8 cellular contexts compared by ENCODE assay signal in the genomic region with DNA sequence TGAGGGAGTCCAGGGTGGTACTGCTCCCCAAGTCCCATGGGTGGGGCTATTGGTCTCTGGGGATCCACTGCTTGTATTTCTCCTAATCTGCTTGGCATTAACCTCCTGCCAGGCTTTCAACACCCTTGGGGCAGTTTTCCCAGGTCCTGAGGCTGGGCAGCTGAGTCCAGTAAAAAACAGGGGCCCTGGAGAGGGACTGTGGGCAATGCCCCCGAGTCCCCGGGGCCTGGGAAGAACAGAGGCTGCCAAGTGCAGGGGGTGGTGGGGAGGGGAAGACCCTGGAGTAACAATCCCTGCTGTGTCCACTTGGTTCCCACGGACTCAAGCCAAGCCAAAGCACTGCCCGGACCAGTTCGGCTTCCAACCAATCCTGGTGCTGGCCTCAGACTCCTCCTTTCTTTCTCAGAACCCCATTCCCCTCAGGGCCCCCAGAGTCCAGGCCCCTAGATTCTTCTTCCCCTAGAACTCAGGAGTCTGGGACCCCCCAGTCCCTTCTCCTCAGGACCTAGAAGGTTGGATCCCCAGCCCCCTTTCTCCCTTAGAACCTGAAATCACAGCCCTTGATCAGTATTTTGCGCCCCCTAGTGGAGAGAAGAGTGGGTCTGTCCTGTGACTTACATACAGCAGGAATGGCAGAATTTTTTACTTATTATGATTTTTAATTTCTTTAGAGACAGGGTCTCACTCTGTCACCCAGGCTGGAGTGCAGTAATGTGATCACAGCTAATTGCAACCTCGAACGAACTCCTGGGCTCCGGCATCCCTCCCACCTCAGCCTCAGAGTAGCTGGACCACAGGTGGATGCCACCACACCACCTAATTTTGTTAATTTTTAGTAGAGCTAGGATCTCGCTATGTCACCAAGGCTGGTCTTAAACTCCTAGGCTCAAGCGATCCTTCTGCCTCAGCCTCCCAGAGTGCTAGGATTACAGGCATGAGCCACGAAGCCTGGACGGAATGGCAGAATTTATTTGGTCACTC. TPM values are rescaled to one million over a fixed set of nuclear protein-coding genes. Genes with fewer than 3 reads are reported as not detected.
DNase-seq lines count a peak whose midpoint lies in the region; ATAC-seq and TF ChIP-seq lines count a peak whose summit lies in the region.

No MANE protein-coding gene starts in this region.

- no peaks in the 10 kb centered on the region for H3K27me3 ChIP-seq in BJ (ENCODE audit: control insufficient read depth, insufficient read depth, low read length)

- DNase-seq in BJ (ENCODE audit: low read depth) (no peak), HCEC 1CT (peak; percentile 63), NCI-H526 (lab: John Stamatoyannopoulos, UW) (peak; percentile 19 to 88), mucosa of gallbladder (ENCODE audit: low spot score) (peak; percentile 74)
- DNase-seq in activated CD4-positive, alpha-beta T cell treated with anti-CD3 and anti-CD28 coated beads, Interleukin-2, amount 50 U/mL, for 48 hours = peak; percentile 36 to 58
- DNase-seq in effector CD4-positive, alpha-beta T cell = peak; percentile 71
- peak; percentile 22 to 49 for DNase-seq in stimulated activated CD8-positive, alpha-beta memory T cell treated with anti-CD3 and anti-CD28 coated beads, Interleukin-7, amount 100 ng/mL, for 4 hours (ENCODE audit: low read depth in 2 of 2)

- peaks cover 2% of the 10 kb centered on the region; the same call in 1 of the 2 replicates for H3K36me3 ChIP-seq in BJ (ENCODE audit: control insufficient read depth, insufficient read depth, low read length)

- TF ChIP-seq CTCF in BJ (IDR thresholded peaks at IDR 0.05; ENCODE audit: insufficient read depth, low read depth, low read length) = peak; percentile 83

- CTCF ChIA-PET in BJ (lab: Yijun Ruan, JAX) = interaction anchor here (0.7 to 12.3 kb wide), 15 partner anchors 8 to 291 kb away, joined by 3 to 151 read pairs (median 4); partner anchors contain the start of gene APOE

- POLR2A ChIA-PET in BJ (lab: Charles Lee) = interaction anchor here (0.6 kb wide), 1 partner anchor 37 kb away, joined by 3 read pairs; no protein-coding TSS in a partner anchor

- ATAC-seq in HG02610 (IDR thresholded peaks at IDR 0.05; ENCODE audit: unreplicated experiment) = no peak

- no peak overlapping the region for H3K4me3 ChIP-seq in BJ (ENCODE audit: low read depth, low read length)

RNA-seq across cellular contexts. Expression of gene CLPTM1, which starts 3.7 kb away (rescaled TPM):
- 65.2 and 127 TPM in 2 replicates for polyA plus RNA-seq in BJ (2011; rRNA removed)
- polyA minus RNA-seq in BJ (2011; rRNA and poly(A)+ RNA removed) = 78.3 and 94.6 TPM in 2 replicates
- total RNA-seq in mucosa of gallbladder = 149 TPM

RNA-seq across cellular contexts. Expression of gene APOC2, which starts 5.6 kb away (rescaled TPM):
- polyA plus RNA-seq in BJ (2011; rRNA removed) = not detected in 2 replicates
- polyA minus RNA-seq in BJ (2011; rRNA and poly(A)+ RNA removed) = not detected in 2 replicates
- 24.8 TPM for total RNA-seq in mucosa of gallbladder

RNA-seq across cellular contexts. Expression of gene APOC4, which starts 9.4 kb away (rescaled TPM):
- not detected in 2 replicates for polyA plus RNA-seq in BJ (2011; rRNA removed)
- polyA minus RNA-seq in BJ (2011; rRNA and poly(A)+ RNA removed) = not detected in 2 replicates
- not detected for total RNA-seq in mucosa of gallbladder

RNA-seq across cellular contexts. Expression of gene APOC1, which starts 37.1 kb away (rescaled TPM):
- polyA plus RNA-seq in BJ (2011; rRNA removed) = 3.8 and 4.9 TPM in 2 replicates
- 2.2 TPM in 1 of 2 replicates, not detected in the other for polyA minus RNA-seq in BJ (2011; rRNA and poly(A)+ RNA removed)
- total RNA-seq in mucosa of gallbladder = 103 TPM

RNA-seq across cellular contexts. Expression of gene APOE, which starts 45.9 kb away (rescaled TPM):
- polyA plus RNA-seq in BJ (2011; rRNA removed) = 2.8 and 3.6 TPM in 2 replicates
- polyA minus RNA-seq in BJ (2011; rRNA and poly(A)+ RNA removed) = not detected in 2 replicates
- total RNA-seq in mucosa of gallbladder = 435 TPM
